Comparison of ENCODE assay signal across 1 cellular context in the genomic region with DNA sequence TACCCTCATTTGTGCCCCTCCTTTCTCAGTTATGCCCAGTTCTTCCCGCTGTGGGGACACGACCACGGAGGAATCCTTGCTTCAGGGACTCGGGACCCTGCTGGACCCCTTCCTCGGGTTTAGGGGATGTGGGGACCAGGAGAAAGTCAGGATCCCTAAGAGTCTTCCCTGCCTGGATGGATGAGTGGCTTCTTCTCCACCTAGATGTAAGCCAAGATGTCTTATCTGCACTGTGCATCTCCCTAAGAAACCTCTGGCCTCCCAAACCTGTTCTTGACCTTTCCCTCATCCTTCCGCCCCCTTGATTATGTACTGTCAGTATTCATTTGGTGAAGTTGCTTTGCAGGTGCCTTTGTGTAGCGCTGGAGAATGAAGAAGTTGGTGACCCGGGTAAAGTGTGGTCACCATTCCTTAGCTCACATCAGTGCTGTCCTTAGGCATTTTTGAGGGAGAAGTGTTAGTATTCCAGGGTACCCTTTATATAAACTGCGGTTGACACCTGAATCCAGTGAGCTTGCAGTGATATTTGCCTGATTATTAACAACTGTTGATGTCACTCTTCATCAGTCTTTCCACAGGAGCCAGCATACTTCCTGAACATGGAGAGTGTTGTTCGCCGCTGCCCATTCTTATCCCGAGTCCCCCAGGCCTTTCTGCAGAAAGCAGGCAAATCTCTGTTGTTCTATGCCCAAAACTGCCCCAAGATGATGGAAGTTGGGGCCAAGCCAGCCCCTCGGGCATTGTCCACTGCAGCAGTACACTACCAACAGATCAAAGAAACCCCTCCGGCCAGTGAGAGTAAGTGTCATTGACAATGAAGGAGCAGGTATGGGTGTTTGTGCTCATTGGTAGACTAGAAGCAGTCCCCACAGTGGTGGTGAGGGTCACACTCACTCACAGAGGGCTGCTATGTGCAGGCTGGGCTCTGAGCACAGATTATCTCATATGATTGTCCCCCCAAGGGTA.
A peak's percentile ranks its signal among the peaks of the same experiment; 100 is the strongest.
TF ChIP-seq lines count a peak whose summit lies in the region.

No MANE protein-coding gene starts in this region.

TF ChIP-seq in K562, 482 proteins besides CTCF, POLR2A, EP300 and RAD21:
- TF ChIP-seq SNIP1 (IDR thresholded peaks at IDR 0.05; ENCODE audit: low read depth), result no peak
- TF ChIP-seq, protein P1, sequence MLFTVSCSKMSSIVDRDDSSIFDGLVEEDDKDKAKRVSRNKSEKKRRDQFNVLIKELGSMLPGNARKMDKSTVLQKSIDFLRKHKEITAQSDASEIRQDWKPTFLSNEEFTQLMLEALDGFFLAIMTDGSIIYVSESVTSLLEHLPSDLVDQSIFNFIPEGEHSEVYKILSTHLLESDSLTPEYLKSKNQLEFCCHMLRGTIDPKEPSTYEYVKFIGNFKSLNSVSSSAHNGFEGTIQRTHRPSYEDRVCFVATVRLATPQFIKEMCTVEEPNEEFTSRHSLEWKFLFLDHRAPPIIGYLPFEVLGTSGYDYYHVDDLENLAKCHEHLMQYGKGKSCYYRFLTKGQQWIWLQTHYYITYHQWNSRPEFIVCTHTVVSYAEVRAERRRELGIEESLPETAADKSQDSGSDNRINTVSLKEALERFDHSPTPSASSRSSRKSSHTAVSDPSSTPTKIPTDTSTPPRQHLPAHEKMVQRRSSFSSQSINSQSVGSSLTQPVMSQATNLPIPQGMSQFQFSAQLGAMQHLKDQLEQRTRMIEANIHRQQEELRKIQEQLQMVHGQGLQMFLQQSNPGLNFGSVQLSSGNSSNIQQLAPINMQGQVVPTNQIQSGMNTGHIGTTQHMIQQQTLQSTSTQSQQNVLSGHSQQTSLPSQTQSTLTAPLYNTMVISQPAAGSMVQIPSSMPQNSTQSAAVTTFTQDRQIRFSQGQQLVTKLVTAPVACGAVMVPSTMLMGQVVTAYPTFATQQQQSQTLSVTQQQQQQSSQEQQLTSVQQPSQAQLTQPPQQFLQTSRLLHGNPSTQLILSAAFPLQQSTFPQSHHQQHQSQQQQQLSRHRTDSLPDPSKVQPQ (CRISPR knock-in tag; IDR thresholded peaks at IDR 0.05; ENCODE audit: borderline replicate concordance), result no peak
- TF ChIP-seq CTBP1 (IDR thresholded peaks at IDR 0.05; ENCODE audit: borderline replicate concordance), result 0 out of 2 replicates have a peak, but pooled peaks have one; percentile 27
- no peak for TF ChIP-seq NR2C2 (CRISPR knock-in tag; IDR thresholded peaks at IDR 0.05)
- peak; percentile 69 for TF ChIP-seq NR2C2 (tag; IDR thresholded peaks at IDR 0.05)
- no peak for TF ChIP-seq FOXK1 (CRISPR knock-in tag; IDR thresholded peaks at IDR 0.05; ENCODE audit: borderline replicate concordance)
- TF ChIP-seq ZNF766 (CRISPR knock-in tag; conservative IDR thresholded peaks at IDR 0.05), result peak; percentile 94
- TF ChIP-seq MEIS2 (IDR thresholded peaks at IDR 0.05; ENCODE audit: partially characterized antibody), result no peak
- no peak for TF ChIP-seq ZNF695 (CRISPR knock-in tag; IDR thresholded peaks at IDR 0.05)
- TF ChIP-seq ZBTB11 (CRISPR knock-in tag; IDR thresholded peaks at IDR 0.05), result no peak
- no peak for TF ChIP-seq TFAM (CRISPR knock-in tag; conservative IDR thresholded peaks at IDR 0.05)
- TF ChIP-seq STAT5A (IDR thresholded peaks at IDR 0.05; ENCODE audit: borderline replicate concordance, low read length), result no peak
- TF ChIP-seq ZBTB7A (IDR thresholded peaks at IDR 0.05; ENCODE audit: borderline replicate concordance, control insufficient read depth, low read depth, low read length), result peak; percentile 7; the same call in 1 of the 2 replicates
- no peak for TF ChIP-seq RERE (CRISPR knock-in tag; IDR thresholded peaks at IDR 0.05; ENCODE audit: borderline replicate concordance)
- 0 out of 2 replicates have a peak, but pooled peaks have one; percentile 29 for TF ChIP-seq AFF4 (CRISPR knock-in tag; IDR thresholded peaks at IDR 0.05)
- no peak for TF ChIP-seq ZNF561 (CRISPR knock-in tag; conservative IDR thresholded peaks at IDR 0.05)
- no peak for TF ChIP-seq ZFPM2 (CRISPR knock-in tag; IDR thresholded peaks at IDR 0.05)
- 0 out of 2 replicates have a peak, but pooled peaks have one; percentile 19 for TF ChIP-seq ELF1 (tag; IDR thresholded peaks at IDR 0.05)
- peak in 1 of 2 experiments; percentile 31; a peak in 1 of 4 replicates for TF ChIP-seq FOXA3 (CRISPR knock-in tag; conservative IDR thresholded peaks at IDR 0.05 in 1 of 2, IDR thresholded peaks at IDR 0.05 in 1 of 2)
- 0 out of 2 replicates have a peak, but pooled peaks have one; percentile 12 for TF ChIP-seq NFRKB (IDR thresholded peaks at IDR 0.05; ENCODE audit: low read depth)
- TF ChIP-seq CHD2 (IDR thresholded peaks at IDR 0.05; ENCODE audit: low read depth, low read length), result no peak
- no peak for TF ChIP-seq VEZF1 (CRISPR knock-in tag; IDR thresholded peaks at IDR 0.05)
